23 cellular contexts compared by ENCODE assay signal in the genomic region with DNA sequence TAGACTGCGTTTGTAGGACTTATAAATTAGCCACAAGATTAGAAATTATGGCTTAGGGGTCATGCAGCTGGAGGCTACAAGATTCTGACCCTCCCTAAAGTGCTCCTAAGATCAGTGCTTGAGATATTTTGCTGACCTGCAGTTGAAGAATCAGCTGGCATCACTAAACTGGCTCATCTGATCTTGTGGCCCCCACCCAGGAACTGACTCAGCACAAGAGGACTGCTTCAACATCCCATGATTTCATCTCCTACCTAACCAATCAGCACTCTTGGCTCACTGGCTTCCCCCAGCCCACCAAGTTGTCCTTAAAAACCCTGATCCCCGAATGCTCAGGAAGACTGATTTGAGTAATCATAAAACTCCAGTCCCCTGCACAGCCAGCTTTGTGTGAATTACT.
"Had no signal": no experiment of that assay in that cellular context is flagged by ENCODE, and none has a peak within 500 bp of the region (broad histone marks: within the 10 kb centered on the region; RNA-seq: fewer than 3 reads in every experiment).

No MANE protein-coding gene starts in this region.

- H3K4me2 ChIP-seq: SK-N-SH had no signal

- H3K36me3 ChIP-seq: MG63, SJSA1 had no signal

- H3K9me3 Mint-ChIP-seq: IgD-negative memory B cell had no signal

- ATAC-seq: T-cell had no signal

- H3K9ac ChIP-seq: SK-N-SH had no signal

- H3K4me3 Mint-ChIP-seq: IgD-negative memory B cell, T-cell had no signal

- H3K36me3 Mint-ChIP-seq: IgD-negative memory B cell, T-cell had no signal

- H3K4me1 Mint-ChIP-seq: IgD-negative memory B cell, T-cell had no signal

- H3K27me3 ChIP-seq: MG63 had no signal

- H3K27ac ChIP-seq: SJSA1 had no signal

- DNase-seq: KBM-7, MG63, NCI-H1092, NCI-H1105 treated with DMSO at 0.1 percent for 48 hours, NCI-H1417 treated with DMSO at 0.1 percent for 48 hours, NCI-H146, NCI-H1694 treated with DMSO at 0.1 percent for 48 hours, NCI-H1930, NCI-H2081, NCI-H2107, NCI-H2227 treated with DMSO at 0.1 percent for 48 hours, NCI-H524, NCI-H526 treated with DMSO at 0.1 percent for 48 hours, NCI-H748 treated with DMSO at 0.1 percent for 48 hours, Right ventricle myocardium superior, RPMI8226, SIG-M5, SK-N-SH, SW 1271, T-cell had no signal

- H3K4me1 ChIP-seq: SJSA1 had no signal

- H3K4me3 ChIP-seq: MG63, SJSA1 had no signal

- H3K9me3 ChIP-seq: MG63, SJSA1, SK-N-SH had no signal

- FAIRE-seq: RCC 7860 had no signal

- H3K27ac Mint-ChIP-seq: IgD-negative memory B cell, T-cell had no signal
